ENCODE assay signal across 1 cellular context in the genomic region with DNA sequence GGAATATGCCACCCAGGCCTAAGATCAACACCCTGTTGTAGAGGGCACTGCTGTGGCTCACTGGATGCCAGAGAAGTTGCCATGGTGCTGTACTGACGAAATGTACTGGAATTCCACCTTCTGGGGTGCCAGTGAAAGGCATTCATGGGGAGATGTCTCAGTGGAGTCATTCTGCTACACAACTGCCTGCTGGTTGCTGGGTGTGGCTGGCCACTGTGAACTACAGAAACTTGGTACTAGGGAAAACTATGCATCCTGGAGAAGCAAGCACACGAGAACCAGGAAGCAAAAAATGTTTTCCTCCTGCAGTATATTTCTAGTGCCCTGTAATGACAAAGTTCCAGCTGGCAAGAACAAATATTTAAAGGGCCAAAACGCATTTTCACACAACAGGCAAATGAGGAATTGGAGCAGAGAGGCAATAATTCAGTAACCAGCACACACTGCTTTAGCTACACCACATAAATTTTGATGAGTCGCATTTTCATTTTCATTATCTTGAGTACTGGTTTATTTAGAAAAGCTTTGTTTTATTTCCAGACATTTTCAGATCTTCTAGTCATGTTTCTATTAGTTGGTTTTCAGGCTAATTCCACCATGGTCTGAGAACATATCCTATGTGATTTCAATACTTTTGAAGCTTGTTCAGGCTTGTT.
TF ChIP-seq lines count a peak whose summit lies in the region.

No MANE protein-coding gene starts in this region.

TF ChIP-seq in H1, 55 proteins besides CTCF, POLR2A, EP300 and RAD21 (continued from another document):
- TF ChIP-seq TEAD4 (IDR thresholded peaks at IDR 0.05; ENCODE audit: low read depth, low read length) (0 out of 2 replicates have a peak, but pooled peaks have one; percentile 13), RNF2 (IDR thresholded peaks at IDR 0.05; ENCODE audit: borderline replicate concordance, low read depth, low read length, missing control alignments, poor library complexity, severe bottlenecking) (no peak)
- TF ChIP-seq, protein P1, sequence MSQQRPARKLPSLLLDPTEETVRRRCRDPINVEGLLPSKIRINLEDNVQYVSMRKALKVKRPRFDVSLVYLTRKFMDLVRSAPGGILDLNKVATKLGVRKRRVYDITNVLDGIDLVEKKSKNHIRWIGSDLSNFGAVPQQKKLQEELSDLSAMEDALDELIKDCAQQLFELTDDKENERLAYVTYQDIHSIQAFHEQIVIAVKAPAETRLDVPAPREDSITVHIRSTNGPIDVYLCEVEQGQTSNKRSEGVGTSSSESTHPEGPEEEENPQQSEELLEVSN (IDR thresholded peaks at IDR 0.05): no peak
- TF ChIP-seq, protein P2, sequence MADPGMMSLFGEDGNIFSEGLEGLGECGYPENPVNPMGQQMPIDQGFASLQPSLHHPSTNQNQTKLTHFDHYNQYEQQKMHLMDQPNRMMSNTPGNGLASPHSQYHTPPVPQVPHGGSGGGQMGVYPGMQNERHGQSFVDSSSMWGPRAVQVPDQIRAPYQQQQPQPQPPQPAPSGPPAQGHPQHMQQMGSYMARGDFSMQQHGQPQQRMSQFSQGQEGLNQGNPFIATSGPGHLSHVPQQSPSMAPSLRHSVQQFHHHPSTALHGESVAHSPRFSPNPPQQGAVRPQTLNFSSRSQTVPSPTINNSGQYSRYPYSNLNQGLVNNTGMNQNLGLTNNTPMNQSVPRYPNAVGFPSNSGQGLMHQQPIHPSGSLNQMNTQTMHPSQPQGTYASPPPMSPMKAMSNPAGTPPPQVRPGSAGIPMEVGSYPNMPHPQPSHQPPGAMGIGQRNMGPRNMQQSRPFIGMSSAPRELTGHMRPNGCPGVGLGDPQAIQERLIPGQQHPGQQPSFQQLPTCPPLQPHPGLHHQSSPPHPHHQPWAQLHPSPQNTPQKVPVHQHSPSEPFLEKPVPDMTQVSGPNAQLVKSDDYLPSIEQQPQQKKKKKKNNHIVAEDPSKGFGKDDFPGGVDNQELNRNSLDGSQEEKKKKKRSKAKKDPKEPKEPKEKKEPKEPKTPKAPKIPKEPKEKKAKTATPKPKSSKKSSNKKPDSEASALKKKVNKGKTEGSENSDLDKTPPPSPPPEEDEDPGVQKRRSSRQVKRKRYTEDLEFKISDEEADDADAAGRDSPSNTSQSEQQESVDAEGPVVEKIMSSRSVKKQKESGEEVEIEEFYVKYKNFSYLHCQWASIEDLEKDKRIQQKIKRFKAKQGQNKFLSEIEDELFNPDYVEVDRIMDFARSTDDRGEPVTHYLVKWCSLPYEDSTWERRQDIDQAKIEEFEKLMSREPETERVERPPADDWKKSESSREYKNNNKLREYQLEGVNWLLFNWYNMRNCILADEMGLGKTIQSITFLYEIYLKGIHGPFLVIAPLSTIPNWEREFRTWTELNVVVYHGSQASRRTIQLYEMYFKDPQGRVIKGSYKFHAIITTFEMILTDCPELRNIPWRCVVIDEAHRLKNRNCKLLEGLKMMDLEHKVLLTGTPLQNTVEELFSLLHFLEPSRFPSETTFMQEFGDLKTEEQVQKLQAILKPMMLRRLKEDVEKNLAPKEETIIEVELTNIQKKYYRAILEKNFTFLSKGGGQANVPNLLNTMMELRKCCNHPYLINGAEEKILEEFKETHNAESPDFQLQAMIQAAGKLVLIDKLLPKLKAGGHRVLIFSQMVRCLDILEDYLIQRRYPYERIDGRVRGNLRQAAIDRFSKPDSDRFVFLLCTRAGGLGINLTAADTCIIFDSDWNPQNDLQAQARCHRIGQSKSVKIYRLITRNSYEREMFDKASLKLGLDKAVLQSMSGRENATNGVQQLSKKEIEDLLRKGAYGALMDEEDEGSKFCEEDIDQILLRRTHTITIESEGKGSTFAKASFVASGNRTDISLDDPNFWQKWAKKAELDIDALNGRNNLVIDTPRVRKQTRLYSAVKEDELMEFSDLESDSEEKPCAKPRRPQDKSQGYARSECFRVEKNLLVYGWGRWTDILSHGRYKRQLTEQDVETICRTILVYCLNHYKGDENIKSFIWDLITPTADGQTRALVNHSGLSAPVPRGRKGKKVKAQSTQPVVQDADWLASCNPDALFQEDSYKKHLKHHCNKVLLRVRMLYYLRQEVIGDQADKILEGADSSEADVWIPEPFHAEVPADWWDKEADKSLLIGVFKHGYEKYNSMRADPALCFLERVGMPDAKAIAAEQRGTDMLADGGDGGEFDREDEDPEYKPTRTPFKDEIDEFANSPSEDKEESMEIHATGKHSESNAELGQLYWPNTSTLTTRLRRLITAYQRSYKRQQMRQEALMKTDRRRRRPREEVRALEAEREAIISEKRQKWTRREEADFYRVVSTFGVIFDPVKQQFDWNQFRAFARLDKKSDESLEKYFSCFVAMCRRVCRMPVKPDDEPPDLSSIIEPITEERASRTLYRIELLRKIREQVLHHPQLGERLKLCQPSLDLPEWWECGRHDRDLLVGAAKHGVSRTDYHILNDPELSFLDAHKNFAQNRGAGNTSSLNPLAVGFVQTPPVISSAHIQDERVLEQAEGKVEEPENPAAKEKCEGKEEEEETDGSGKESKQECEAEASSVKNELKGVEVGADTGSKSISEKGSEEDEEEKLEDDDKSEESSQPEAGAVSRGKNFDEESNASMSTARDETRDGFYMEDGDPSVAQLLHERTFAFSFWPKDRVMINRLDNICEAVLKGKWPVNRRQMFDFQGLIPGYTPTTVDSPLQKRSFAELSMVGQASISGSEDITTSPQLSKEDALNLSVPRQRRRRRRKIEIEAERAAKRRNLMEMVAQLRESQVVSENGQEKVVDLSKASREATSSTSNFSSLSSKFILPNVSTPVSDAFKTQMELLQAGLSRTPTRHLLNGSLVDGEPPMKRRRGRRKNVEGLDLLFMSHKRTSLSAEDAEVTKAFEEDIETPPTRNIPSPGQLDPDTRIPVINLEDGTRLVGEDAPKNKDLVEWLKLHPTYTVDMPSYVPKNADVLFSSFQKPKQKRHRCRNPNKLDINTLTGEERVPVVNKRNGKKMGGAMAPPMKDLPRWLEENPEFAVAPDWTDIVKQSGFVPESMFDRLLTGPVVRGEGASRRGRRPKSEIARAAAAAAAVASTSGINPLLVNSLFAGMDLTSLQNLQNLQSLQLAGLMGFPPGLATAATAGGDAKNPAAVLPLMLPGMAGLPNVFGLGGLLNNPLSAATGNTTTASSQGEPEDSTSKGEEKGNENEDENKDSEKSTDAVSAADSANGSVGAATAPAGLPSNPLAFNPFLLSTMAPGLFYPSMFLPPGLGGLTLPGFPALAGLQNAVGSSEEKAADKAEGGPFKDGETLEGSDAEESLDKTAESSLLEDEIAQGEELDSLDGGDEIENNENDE (IDR thresholded peaks at IDR 0.05; ENCODE audit: insufficient replicate concordance, low read length): no peak
